In the genomic region with DNA sequence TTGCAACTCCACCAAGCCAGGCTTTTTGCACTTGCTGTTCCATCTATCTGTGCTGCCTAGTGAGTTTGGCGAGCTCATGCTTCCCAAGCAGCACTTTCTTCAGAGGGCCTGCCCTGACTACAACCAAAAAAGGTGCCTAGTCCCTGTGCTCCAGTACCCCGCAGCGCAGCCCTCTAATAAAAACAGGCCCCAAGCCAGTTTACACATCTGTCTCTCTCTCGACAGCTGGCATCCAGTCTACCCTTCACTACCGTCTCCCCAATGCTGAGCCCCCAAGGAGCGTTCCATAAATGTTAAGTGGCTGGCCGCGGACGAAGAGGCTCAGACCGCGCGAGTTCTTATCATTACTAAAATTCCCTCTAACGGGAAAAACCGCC, we compare ENCODE assay signal across 8 cellular contexts. TPM values are rescaled to one million over a fixed set of nuclear protein-coding genes. Genes with fewer than 3 reads are reported as not detected.
A peak's percentile ranks its signal among the peaks of the same experiment; 100 is the strongest.
DNase-seq lines count a peak whose midpoint lies in the region; ATAC-seq, FAIRE-seq and TF ChIP-seq lines count a peak whose summit lies in the region.

No MANE protein-coding gene starts in this region.

- ATAC-seq in GM18508 (IDR thresholded peaks at IDR 0.05; ENCODE audit: insufficient read depth, unreplicated experiment), result peak; percentile 11
- peak; percentile 7 for ATAC-seq in HG02981 (IDR thresholded peaks at IDR 0.05; ENCODE audit: unreplicated experiment)
- ATAC-seq in WTC11, result no peak
- peak; percentile 28 for ATAC-seq in foreskin keratinocyte
- ATAC-seq in pancreas, result peak; percentile 2 to 15 (median 8)

- 0 out of 2 replicates have a peak, but pooled peaks cover 3% of the 10 kb centered on the region for H3K36me3 Mint-ChIP-seq in WTC11

- CTCF ChIA-PET in WTC11 (lab: Charles Lee), result interaction anchor here (0.8 to 1.6 kb wide), 9 partner anchors 10 to 296 kb away, joined by 3 to 12 read pairs (median 5); a partner anchor contains a TSS

- H3K36me3 ChIP-seq in pancreas, result no peaks in the 10 kb centered on the region

- no peaks in the 10 kb centered on the region for H3K4me1 ChIP-seq in foreskin keratinocyte
- H3K4me1 ChIP-seq in pancreas, result peaks cover 5 to 13% (median 9%) of the 10 kb centered on the region in 3 donors

- peaks cover 5% of the 10 kb centered on the region; the same call in 1 of the 2 replicates for H3K27me3 Mint-ChIP-seq in WTC11 (ENCODE audit: low read depth)

- 1% methylated on average over 14 of the region's 14 CpGs for WGBS in pancreas, 2 donors

- peak overlapping the region; percentile 95 for H3K4me3 Mint-ChIP-seq in WTC11

- DNase-seq in WTC11 (ENCODE audit: low spot score) (no peak), foreskin keratinocyte (no peak), pancreas (no peak), COR-L47 (lab: John Stamatoyannopoulos, UW) (no peak), hepatic stellate cell (ENCODE audit: low spot score) (no peak)
- no peak for DNase-seq in stimulated activated naive CD4-positive, alpha-beta T cell treated with Interleukin-2 at 50 U/mL for 16 hours (lab: John Stamatoyannopoulos, UW)

- intact Hi-C loops in pancreas (cut with DNase I), result no loop called here

- H3K27ac ChIP-seq in foreskin keratinocyte (peak overlapping the region; percentile 80), pancreas (peak overlapping the region; percentile 48 to 67 (median 56))

- no peaks in the 10 kb centered on the region for H3K27me3 ChIP-seq in foreskin keratinocyte
- H3K27me3 ChIP-seq in pancreas, result no peaks in the 10 kb centered on the region

- H3K4me1 Mint-ChIP-seq in WTC11, result peaks cover 25% of the 10 kb centered on the region; the same call in 1 of the 2 replicates

- no peaks in the 10 kb centered on the region for H3K9me3 ChIP-seq in pancreas

- FAIRE-seq in pancreas (lab: Jason Lieb, UNC), result no peak

- peak overlapping the region; percentile 94 to 100 (median 98) for H3K4me3 ChIP-seq in pancreas

- H3K9me3 Mint-ChIP-seq in WTC11, result peaks cover 9% of the 10 kb centered on the region

- TF ChIP-seq CTCF in WTC11 (IDR thresholded peaks at IDR 0.05), result no peak
- TF ChIP-seq CTCF in foreskin keratinocyte (conservative IDR thresholded peaks at IDR 0.05), result no peak
- TF ChIP-seq CTCF in pancreas (IDR thresholded peaks at IDR 0.05), result no peak

- H3K27ac Mint-ChIP-seq in WTC11, result peak overlapping the region; percentile 90

- POLR2A ChIA-PET in WTC11 (lab: Charles Lee), result interaction anchor here (1.0 to 2.0 kb wide), 3 partner anchors 15 to 507 kb away, joined by 3 to 7 read pairs (median 4); a partner anchor contains a TSS

TF ChIP-seq in WTC11, 78 proteins besides CTCF, POLR2A, EP300 and RAD21:
- no peak for TF ChIP-seq SMAD4 (CRISPR knock-in tag; IDR thresholded peaks at IDR 0.05)

RNA-seq across cellular contexts. Expression of a gene that starts 0.5 kb away (rescaled TPM):
- 36.9 to 48.1 TPM (median 43.2 TPM) in 3 replicates for total RNA-seq in WTC11 (2021)
- 35.3 and 37.4 TPM in 2 replicates for total RNA-seq in foreskin keratinocyte
- 39.1 and 41.7 TPM in 2 replicates for polyA plus RNA-seq in foreskin keratinocyte
- 10 to 100 TPM; 12.0 to 19.6 (median 14.3) TPM for total RNA-seq in pancreas
- polyA plus RNA-seq in pancreas, result 10 to 100 TPM; 23.3 to 34.9 TPM

RNA-seq across cellular contexts. Expression of a gene that starts 56.9 kb away (rescaled TPM):
- total RNA-seq in WTC11 (2021), result 42.8 to 48.8 TPM (median 45.6 TPM) in 3 replicates
- 42.8 and 52.9 TPM in 2 replicates for total RNA-seq in foreskin keratinocyte
- polyA plus RNA-seq in foreskin keratinocyte, result 38.6 and 52.2 TPM in 2 replicates
- total RNA-seq in pancreas, result 1 to 10 TPM; 3.3 to 6.1 (median 5.3) TPM
- 1 to 10 TPM; 6.4 to 7.3 TPM for polyA plus RNA-seq in pancreas
